Comparison of ENCODE assay signal across 1 cellular context in the genomic region with DNA sequence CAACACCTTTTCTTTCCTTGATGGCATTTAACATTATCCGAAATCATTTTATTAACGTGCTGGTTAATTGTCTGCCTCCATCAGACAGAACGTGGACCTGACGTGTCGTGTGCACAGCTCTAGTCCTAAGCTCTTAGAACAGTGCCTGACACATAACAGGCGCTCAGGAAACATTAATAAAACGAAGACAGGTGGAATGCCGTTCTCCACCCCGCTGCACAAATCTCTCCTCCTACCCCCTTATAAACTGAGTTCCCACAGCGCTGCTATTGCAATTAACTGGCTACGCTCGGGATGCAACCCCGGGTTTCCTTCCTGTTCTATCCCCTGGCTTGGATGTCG.
TF ChIP-seq lines count a peak whose summit lies in the region.

No MANE protein-coding gene starts in this region.

TF ChIP-seq in SK-N-SH, 30 proteins besides CTCF, POLR2A, EP300 and RAD21 (continued from another document):
- TF ChIP-seq SIN3A (IDR thresholded peaks at IDR 0.05; ENCODE audit: borderline replicate concordance, low read depth, low read length): no peak
